ENCODE assay signal across 17 cellular contexts in genomic region chr7:28065721-28066285, GRCh38.
DNase-seq lines count a peak whose midpoint lies in the region; ATAC-seq and TF ChIP-seq lines count a peak whose summit lies in the region.
"Had no signal": no experiment of that assay in that cellular context is flagged by ENCODE, and none has a peak within 500 bp of the region (broad histone marks: within the 10 kb centered on the region; RNA-seq: fewer than 3 reads in every experiment).

No MANE protein-coding gene starts in this region.

- no peaks in the 10 kb centered on the region for H3K36me3 ChIP-seq in RWPE2 (ENCODE audit: low read depth)
- H3K36me3 ChIP-seq in muscle layer of colon (ENCODE audit: insufficient read depth, low read length), result no peaks in the 10 kb centered on the region
- H3K36me3 ChIP-seq in testis (ENCODE audit: low read depth, missing control alignments), result no peaks in the 10 kb centered on the region
- H3K36me3 ChIP-seq in left lung, result no peaks in the 10 kb centered on the region
- H3K36me3 ChIP-seq: BLaER1 had no signal

- in situ Hi-C loops in G401 (cut with HindIII; ENCODE audit: low sequenced_read_pairs), result no loop called here

- DNase-seq in G401 (ENCODE audit: low spot score), result peak; percentile 92
- DNase-seq in RWPE2 (ENCODE audit: low spot score), result no peak
- no peak for DNase-seq in testis
- DNase-seq in left lung, result no peak
- no peak for DNase-seq in NCI-H1092 (lab: John Stamatoyannopoulos, UW)
- DNase-seq in activated gamma-delta T cell treated with Interleukin-2 at 50 U/mL for 16 hours, result no peak
- DNase-seq: activated CD8-positive, alpha-beta memory T cell treated with anti-CD3 and anti-CD28 coated beads, Interleukin-2, amount 10 ng/mL, durations not matched to agents 7 days and 5 days; activated effector memory CD4-positive, alpha-beta T cell treated with Interleukin-2 at 50 U/mL for 16 hours; foreskin keratinocyte; KBM-7; naive thymus-derived CD4-positive, alpha-beta T cell; NCI-H748 treated with DMSO at 0.1 percent for 48 hours; PC-3; retina; T1000 had no signal

- peaks cover 30% of the 10 kb centered on the region for H3K4me1 ChIP-seq in RWPE2 (ENCODE audit: insufficient read depth, poor library complexity, severe bottlenecking)
- H3K4me1 ChIP-seq in muscle layer of colon (ENCODE audit: insufficient read depth, low read length), result peaks cover 92% of the 10 kb centered on the region
- peaks cover 43% of the 10 kb centered on the region for H3K4me1 ChIP-seq in testis
- peaks cover 10 to 46% of the 10 kb centered on the region in 2 donors for H3K4me1 ChIP-seq in left lung

- 61 to 64% methylated on average over 8 of the region's 8 CpGs for WGBS in testis, 2 donors

- no peaks in the 10 kb centered on the region for H3K9me3 ChIP-seq in RWPE2 (ENCODE audit: severe bottlenecking)
- H3K9me3 ChIP-seq in muscle layer of colon (ENCODE audit: low read length), result no peaks in the 10 kb centered on the region
- H3K9me3 ChIP-seq in testis, result no peaks in the 10 kb centered on the region
- no peaks in the 10 kb centered on the region for H3K9me3 ChIP-seq in left lung

- ATAC-seq in RWPE2 (ENCODE audit: low read depth), result no peak
- ATAC-seq in left lung, result no peak
- ATAC-seq: activated CD8-positive, alpha-beta memory T cell treated with anti-CD3 and anti-CD28 coated beads, Interleukin-2, amount 10 ng/mL, durations not matched to agents 7 days and 5 days; foreskin keratinocyte; naive thymus-derived CD4-positive, alpha-beta T cell; PC-3 had no signal

- H3K9ac ChIP-seq in muscle layer of colon (ENCODE audit: low read length), result no peak overlapping the region
- H3K9ac ChIP-seq: BLaER1 had no signal

- peak overlapping the region; percentile 13 for H3K27ac ChIP-seq in RWPE2 (ENCODE audit: poor library complexity, severe bottlenecking)
- H3K27ac ChIP-seq in muscle layer of colon (ENCODE audit: low read depth, low read length), result peak overlapping the region; percentile 82
- H3K27ac ChIP-seq in testis, result peak overlapping the region; percentile 29 to 68
- H3K27ac ChIP-seq in left lung, result no peak overlapping the region
- H3K27ac ChIP-seq: BLaER1, foreskin keratinocyte had no signal

- TF ChIP-seq CTCF in RWPE2 (IDR thresholded peaks at IDR 0.05; ENCODE audit: poor library complexity, severe bottlenecking) (no peak), testis (IDR thresholded peaks at IDR 0.05) (no peak), left lung (IDR thresholded peaks at IDR 0.05) (no peak)

- TF ChIP-seq POLR2A in testis (IDR thresholded peaks at IDR 0.05), result no peak

- H3K4me3 ChIP-seq in RWPE2 (ENCODE audit: severe bottlenecking) (no peak overlapping the region), muscle layer of colon (ENCODE audit: low read depth in 1 of 2, low read length in 2 of 2) (peak overlapping the region in 1 of 2 donors; percentile 19), testis (no peak overlapping the region), left lung (no peak overlapping the region)
- H3K4me3 ChIP-seq: BLaER1 had no signal

- H3K27me3 ChIP-seq in RWPE2 (ENCODE audit: insufficient read depth, poor library complexity, severe bottlenecking) (no peaks in the 10 kb centered on the region), muscle layer of colon (ENCODE audit: control insufficient read depth in 1 of 2, insufficient read depth in 2 of 2, low read length in 2 of 2) (no peaks in the 10 kb centered on the region), testis (no peaks in the 10 kb centered on the region), left lung (no peaks in the 10 kb centered on the region)
- H3K27me3 ChIP-seq: BLaER1, foreskin keratinocyte had no signal

- intact Hi-C loops in testis (cut with DNase I; ENCODE audit: low total_unique reads), result no loop called here
- intact Hi-C loops in left lung (cut with DNase I), result no loop called here

Comparison
In these comparisons a context has a peak if more than half of its experiments do, and no peak if none do; other contexts are left out.
1. H3K27ac ChIP-seq: peak in RWPE2 (single experiment), muscle layer of colon (single experiment) and testis (2 of 2); none in left lung (0 of 2).